Comparison of ENCODE assay signal across 21 cellular contexts in genomic region chr3:13070622-13071021, GRCh38. TPM values are rescaled to one million over a fixed set of nuclear protein-coding genes. Genes with fewer than 3 reads are reported as not detected.
DNase-seq lines count a peak whose midpoint lies in the region; ATAC-seq and TF ChIP-seq lines count a peak whose summit lies in the region.
"Had no signal": no experiment of that assay in that cellular context is flagged by ENCODE, and none has a peak within 500 bp of the region (broad histone marks: within the 10 kb centered on the region; RNA-seq: fewer than 3 reads in every experiment).

No MANE protein-coding gene starts in this region.

- H3K4me3 Mint-ChIP-seq in activated CD4-positive, alpha-beta T cell treated with anti-CD3 and anti-CD28 coated beads for 36 hours = peak overlapping the region; percentile 7
- H3K4me3 Mint-ChIP-seq in activated naive CD8-positive, alpha-beta T cell treated with anti-CD3 and anti-CD28 coated beads, Interleukin-2, amount 10 ng/mL, durations not matched to agents 7 days and 5 days = peak overlapping the region; percentile 81
- peak overlapping the region; percentile 38 for H3K4me3 Mint-ChIP-seq in neural progenitor cell
- H3K4me3 Mint-ChIP-seq: type B pancreatic cell had no signal

- H3K36me3 ChIP-seq in Loucy (ENCODE audit: insufficient read depth, low read length) (no peaks in the 10 kb centered on the region), neural progenitor cell (no peaks in the 10 kb centered on the region)
- H3K36me3 ChIP-seq: gastrocnemius medialis had no signal

- H3K27ac Mint-ChIP-seq in activated CD4-positive, alpha-beta T cell treated with anti-CD3 and anti-CD28 coated beads for 36 hours = peak overlapping the region; percentile 92
- peak overlapping the region; percentile 97 for H3K27ac Mint-ChIP-seq in activated naive CD8-positive, alpha-beta T cell treated with anti-CD3 and anti-CD28 coated beads, Interleukin-2, amount 10 ng/mL, durations not matched to agents 7 days and 5 days
- H3K27ac Mint-ChIP-seq in neural progenitor cell = no peak overlapping the region
- H3K27ac Mint-ChIP-seq: type B pancreatic cell had no signal

- ATAC-seq in activated CD4-positive, alpha-beta T cell treated with anti-CD3 and anti-CD28 coated beads for 36 hours = no peak
- ATAC-seq in activated naive CD8-positive, alpha-beta T cell treated with anti-CD3 and anti-CD28 coated beads, Interleukin-2, amount 10 ng/mL, durations not matched to agents 7 days and 5 days (ENCODE audit: low read depth) = no peak
- ATAC-seq in Right ventricle myocardium superior (ENCODE audit: poor library complexity) = no peak
- ATAC-seq: A549, gastrocnemius medialis, left cardiac atrium had no signal

- peak overlapping the region; percentile 29 for H3K27ac ChIP-seq in neural progenitor cell
- H3K27ac ChIP-seq: A549, C4-2B, gastrocnemius medialis had no signal

- H3K79me2 ChIP-seq in Loucy (ENCODE audit: insufficient read depth, low read length) (peaks cover 74% of the 10 kb centered on the region), neural progenitor cell (ENCODE audit: low read depth) (no peaks in the 10 kb centered on the region)

- H4K20me1 ChIP-seq in Loucy (ENCODE audit: insufficient read depth, low read length, poor library complexity, severe bottlenecking) (no peaks in the 10 kb centered on the region), neural progenitor cell (ENCODE audit: low read depth) (no peaks in the 10 kb centered on the region)

- H3K4me2 ChIP-seq in Loucy (ENCODE audit: low read depth, low read length, poor library complexity, severe bottlenecking) (peak overlapping the region; percentile 91), neural progenitor cell (no peak overlapping the region)
- H3K4me2 ChIP-seq: A549 had no signal

- H3K9ac ChIP-seq in Loucy (ENCODE audit: low read depth, low read length, poor library complexity, severe bottlenecking) (peak overlapping the region; percentile 81), neural progenitor cell (no peak overlapping the region)

- peaks cover 38% of the 10 kb centered on the region for H3K4me1 Mint-ChIP-seq in activated CD4-positive, alpha-beta T cell treated with anti-CD3 and anti-CD28 coated beads for 36 hours
- H3K4me1 Mint-ChIP-seq in activated naive CD8-positive, alpha-beta T cell treated with anti-CD3 and anti-CD28 coated beads, Interleukin-2, amount 10 ng/mL, durations not matched to agents 7 days and 5 days = peaks cover 45% of the 10 kb centered on the region
- peaks cover 50% of the 10 kb centered on the region for H3K4me1 Mint-ChIP-seq in neural progenitor cell

- no peaks in the 10 kb centered on the region for H3K36me3 Mint-ChIP-seq in activated CD4-positive, alpha-beta T cell treated with anti-CD3 and anti-CD28 coated beads for 36 hours (ENCODE audit: low read depth)
- H3K36me3 Mint-ChIP-seq in activated naive CD8-positive, alpha-beta T cell treated with anti-CD3 and anti-CD28 coated beads, Interleukin-2, amount 10 ng/mL, durations not matched to agents 7 days and 5 days = peaks cover 10% of the 10 kb centered on the region
- H3K36me3 Mint-ChIP-seq in neural progenitor cell = no peaks in the 10 kb centered on the region
- H3K36me3 Mint-ChIP-seq: type B pancreatic cell had no signal

- H3K27me3 ChIP-seq in Loucy (ENCODE audit: insufficient read depth, low read length, poor library complexity, severe bottlenecking) = no peaks in the 10 kb centered on the region
- peaks cover 41% of the 10 kb centered on the region for H3K27me3 ChIP-seq in neural progenitor cell

- CTCF ChIA-PET in activated CD4-positive, alpha-beta T cell treated with anti-CD3 and anti-CD28 coated beads for 36 hours (lab: Charles Lee) = no interaction called here

- H3F3A ChIP-seq in Loucy (ENCODE audit: low read depth) (no peaks in the 10 kb centered on the region; the same call in 1 of the 2 replicates), neural progenitor cell (ENCODE audit: low read depth) (peaks cover 9% of the 10 kb centered on the region)

- intact Hi-C loops in activated CD4-positive, alpha-beta T cell treated with anti-CD3 and anti-CD28 coated beads for 36 hours (cut with DNase I, micrococcal nuclease) = loop anchor here in 1 of 2 experiments (5.0 kb wide), 1 partner anchor 1362 kb away; no protein-coding TSS in a partner anchor
- intact Hi-C loops in Right ventricle myocardium superior (cut with DNase I) = no loop called here

- H3K4me1 ChIP-seq in Loucy (ENCODE audit: insufficient read depth, low read length, poor library complexity, severe bottlenecking) (peaks cover 62% of the 10 kb centered on the region), neural progenitor cell (peaks cover 19% of the 10 kb centered on the region)
- H3K4me1 ChIP-seq: A549 had no signal

- no peak for TF ChIP-seq CTCF in Loucy (conservative IDR thresholded peaks at IDR 0.05; ENCODE audit: low read length)
- no peak for TF ChIP-seq CTCF in neural progenitor cell (IDR thresholded peaks at IDR 0.05)

- H3K9me3 ChIP-seq in Loucy (ENCODE audit: insufficient read depth, low read depth, low read length) (no peaks in the 10 kb centered on the region), neural progenitor cell (ENCODE audit: low read depth) (no peaks in the 10 kb centered on the region)
- H3K9me3 ChIP-seq: A549, gastrocnemius medialis had no signal

- peaks cover 21% of the 10 kb centered on the region for H3K27me3 Mint-ChIP-seq in activated CD4-positive, alpha-beta T cell treated with anti-CD3 and anti-CD28 coated beads for 36 hours
- peaks cover 15% of the 10 kb centered on the region for H3K27me3 Mint-ChIP-seq in activated naive CD8-positive, alpha-beta T cell treated with anti-CD3 and anti-CD28 coated beads, Interleukin-2, amount 10 ng/mL, durations not matched to agents 7 days and 5 days
- peaks cover 28% of the 10 kb centered on the region for H3K27me3 Mint-ChIP-seq in neural progenitor cell (ENCODE audit: insufficient read depth, low read depth)

- no peaks in the 10 kb centered on the region for H3K9me3 Mint-ChIP-seq in activated CD4-positive, alpha-beta T cell treated with anti-CD3 and anti-CD28 coated beads for 36 hours (ENCODE audit: low read depth)
- H3K9me3 Mint-ChIP-seq in activated naive CD8-positive, alpha-beta T cell treated with anti-CD3 and anti-CD28 coated beads, Interleukin-2, amount 10 ng/mL, durations not matched to agents 7 days and 5 days = no peaks in the 10 kb centered on the region
- H3K9me3 Mint-ChIP-seq in neural progenitor cell = no peaks in the 10 kb centered on the region
- H3K9me3 Mint-ChIP-seq: type B pancreatic cell had no signal

- POLR2A ChIA-PET in activated CD4-positive, alpha-beta T cell treated with anti-CD3 and anti-CD28 coated beads for 36 hours (lab: Charles Lee) = no interaction called here
- POLR2A ChIA-PET in activated naive CD8-positive, alpha-beta T cell treated with anti-CD3 and anti-CD28 coated beads, Interleukin-2, amount 10 ng/mL, durations not matched to agents 7 days and 5 days (lab: Charles Lee) = interaction anchor here (1.3 to 3.2 kb wide), 2 partner anchors 8 to 57 kb away, joined by 5 to 35 read pairs; no protein-coding TSS in a partner anchor

- H2AFZ ChIP-seq in Loucy (ENCODE audit: low read length) = no peak overlapping the region
- no peak overlapping the region for H2AFZ ChIP-seq in neural progenitor cell (replicated peaks)

- H3K9me2 ChIP-seq in Loucy (replicated peaks; ENCODE audit: low read depth, low read length) = no peaks in the 10 kb centered on the region

- H3K4me3 ChIP-seq in Loucy (ENCODE audit: low read length, poor library complexity, severe bottlenecking) = peak overlapping the region; percentile 70
- no peak overlapping the region for H3K4me3 ChIP-seq in neural progenitor cell
- H3K4me3 ChIP-seq: A549, gastrocnemius medialis had no signal

- no peak for DNase-seq in activated CD4-positive, alpha-beta T cell treated with anti-CD3 and anti-CD28 coated beads for 36 hours
- no peak for DNase-seq in activated CD4-positive, alpha-beta T cell treated with anti-CD3 and anti-CD28 coated beads for 4 hours
- DNase-seq in activated naive CD8-positive, alpha-beta T cell treated with anti-CD3 and anti-CD28 coated beads, Interleukin-2, amount 10 ng/mL, durations not matched to agents 7 days and 5 days = no peak
- DNase-seq in neural progenitor cell (ENCODE audit: low spot score) (peak; percentile 46), NCI-H146 (lab: John Stamatoyannopoulos, UW) (no peak), Right ventricle myocardium superior (no peak)
- no peak for DNase-seq in activated CD8-positive, alpha-beta memory T cell treated with anti-CD3 and anti-CD28 coated beads, Interleukin-2, amount 50 U/mL, for 4 hours
- DNase-seq: activated CD8-positive, alpha-beta memory T cell treated with anti-CD3 and anti-CD28 coated beads, Interleukin-2, amount 50 U/mL, for 48 hours; erythroblast; gastrocnemius medialis; left cardiac atrium; midbrain; NCI-H1436 treated with DMSO at 0.1 percent for 48 hours; NCI-H226; occipital lobe; RPMI8226; stimulated activated naive CD4-positive, alpha-beta T cell treated with Interleukin-2 at 50 U/mL for 16 hours had no signal

RNA-seq across cellular contexts. Expression of gene IQSEC1, which starts 2.6 kb away (rescaled TPM):
- total RNA-seq in activated CD4-positive, alpha-beta T cell treated with anti-CD3 and anti-CD28 coated beads for 36 hours = 10 to 100 TPM; 36.8 to 40.4 TPM
- total RNA-seq in activated naive CD8-positive, alpha-beta T cell treated with anti-CD3 and anti-CD28 coated beads, Interleukin-2, amount 10 ng/mL, durations not matched to agents 7 days and 5 days = 10 to 100 TPM; 59.5 to 64.6 TPM
- total RNA-seq in neural progenitor cell (ENCODE audit: low replicate concordance) (8.9 and 19.7 TPM in 2 replicates), Right ventricle myocardium superior (78.6 TPM)

Comparison
In these comparisons a context has a peak if more than half of its experiments do, and no peak if none do; other contexts are left out.
1. H3K4me3 Mint-ChIP-seq: peak in every context shown above with its lines; median percentile 81 in activated naive CD8-positive, alpha-beta T cell treated with anti-CD3 and anti-CD28 coated beads, Interleukin-2, amount 10 ng/mL, durations not matched to agents 7 days and 5 days; 38 in neural progenitor cell; 7 in activated CD4-positive, alpha-beta T cell treated with anti-CD3 and anti-CD28 coated beads for 36 hours.